Comparison of ENCODE assay signal across 12 cellular contexts in the genomic region with DNA sequence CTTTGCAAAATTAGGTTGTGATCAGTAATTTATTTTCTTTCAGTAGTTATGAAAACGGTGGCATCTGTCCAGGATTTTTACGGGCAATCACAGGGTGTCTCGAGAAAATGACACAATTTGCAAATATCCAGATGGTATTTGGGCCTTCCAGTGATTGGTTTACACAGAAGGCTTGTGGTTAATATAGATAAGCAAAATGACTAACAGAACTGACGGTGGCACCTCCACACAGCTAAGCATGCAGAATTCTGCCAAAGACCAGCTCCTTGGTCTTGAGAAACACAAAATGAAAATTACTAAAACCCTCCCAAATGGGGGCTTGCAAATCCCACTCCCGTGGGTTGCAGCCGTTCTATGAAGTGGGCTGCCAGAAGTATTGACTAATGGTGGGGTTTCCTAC. TPM values are rescaled to one million over a fixed set of nuclear protein-coding genes. Genes with fewer than 3 reads are reported as not detected.
DNase-seq lines count a peak whose midpoint lies in the region; ATAC-seq and TF ChIP-seq lines count a peak whose summit lies in the region.
"Had no signal": no experiment of that assay in that cellular context is flagged by ENCODE, and none has a peak within 500 bp of the region (broad histone marks: within the 10 kb centered on the region; RNA-seq: fewer than 3 reads in every experiment).

No MANE protein-coding gene starts in this region.

- H3K36me3 ChIP-seq in H7 (replicated peaks; ENCODE audit: control insufficient read depth, insufficient read depth, low read length) = no peaks in the 10 kb centered on the region
- H3K36me3 ChIP-seq: HAP-1 had no signal

- H3K4me3 Mint-ChIP-seq in activated CD4-positive, alpha-beta T cell treated with anti-CD3 and anti-CD28 coated beads for 36 hours = no peak overlapping the region
- H3K4me3 Mint-ChIP-seq in T-helper 2 cell treated with Interferon-gamma antibody and Interleukin-4, amounts not matched to agents 5 μg/mL and 100 μg/mL, for 36 hours = peak overlapping the region; percentile 55
- H3K4me3 Mint-ChIP-seq in stimulated activated effector memory CD8-positive, alpha-beta T cell treated with anti-CD3 and anti-CD28 coated beads, Interleukin-12 subunit alpha, Interleukin-12 subunit beta, amount 100 ng/mL, for 72 hours = peak overlapping the region; percentile 84
- H3K4me3 Mint-ChIP-seq: naive B cell had no signal

- intact Hi-C loops in activated CD4-positive, alpha-beta T cell treated with anti-CD3 and anti-CD28 coated beads for 36 hours (cut with DNase I, micrococcal nuclease) = no loop called here

- ATAC-seq in activated CD4-positive, alpha-beta T cell treated with anti-CD3 and anti-CD28 coated beads for 36 hours = no peak
- ATAC-seq in stimulated activated effector memory CD8-positive, alpha-beta T cell treated with anti-CD3 and anti-CD28 coated beads, Interleukin-12 subunit alpha, Interleukin-12 subunit beta, amount 100 ng/mL, for 72 hours = peak; percentile 73

- TF ChIP-seq CTCF in GM10248 (IDR thresholded peaks at IDR 0.05; ENCODE audit: control extremely low read depth, extremely low read depth, low read depth, missing control alignments) = no peak

- H3K4me3 ChIP-seq in H7 (ENCODE audit: insufficient read depth, low read depth, low read length) = no peak overlapping the region
- H3K4me3 ChIP-seq: HAP-1 had no signal

- H3K36me3 Mint-ChIP-seq in activated CD4-positive, alpha-beta T cell treated with anti-CD3 and anti-CD28 coated beads for 36 hours (ENCODE audit: low read depth) = peaks cover 16% of the 10 kb centered on the region
- H3K36me3 Mint-ChIP-seq in T-helper 2 cell treated with Interferon-gamma antibody and Interleukin-4, amounts not matched to agents 5 μg/mL and 100 μg/mL, for 36 hours (ENCODE audit: low read depth) = peaks cover 56% of the 10 kb centered on the region
- H3K36me3 Mint-ChIP-seq in stimulated activated effector memory CD8-positive, alpha-beta T cell treated with anti-CD3 and anti-CD28 coated beads, Interleukin-12 subunit alpha, Interleukin-12 subunit beta, amount 100 ng/mL, for 72 hours = peaks cover 16% of the 10 kb centered on the region
- H3K36me3 Mint-ChIP-seq: naive B cell had no signal

- H3K4me1 Mint-ChIP-seq in activated CD4-positive, alpha-beta T cell treated with anti-CD3 and anti-CD28 coated beads for 36 hours = peaks cover 67% of the 10 kb centered on the region
- peaks cover 62% of the 10 kb centered on the region for H3K4me1 Mint-ChIP-seq in T-helper 2 cell treated with Interferon-gamma antibody and Interleukin-4, amounts not matched to agents 5 μg/mL and 100 μg/mL, for 36 hours (ENCODE audit: low read depth)
- H3K4me1 Mint-ChIP-seq in stimulated activated effector memory CD8-positive, alpha-beta T cell treated with anti-CD3 and anti-CD28 coated beads, Interleukin-12 subunit alpha, Interleukin-12 subunit beta, amount 100 ng/mL, for 72 hours = peaks cover 74% of the 10 kb centered on the region

- H3K27ac Mint-ChIP-seq in activated CD4-positive, alpha-beta T cell treated with anti-CD3 and anti-CD28 coated beads for 36 hours = peak overlapping the region; percentile 75
- H3K27ac Mint-ChIP-seq in T-helper 2 cell treated with Interferon-gamma antibody and Interleukin-4, amounts not matched to agents 5 μg/mL and 100 μg/mL, for 36 hours = peak overlapping the region; percentile 57
- peak overlapping the region; percentile 87 for H3K27ac Mint-ChIP-seq in stimulated activated effector memory CD8-positive, alpha-beta T cell treated with anti-CD3 and anti-CD28 coated beads, Interleukin-12 subunit alpha, Interleukin-12 subunit beta, amount 100 ng/mL, for 72 hours
- H3K27ac Mint-ChIP-seq: naive B cell had no signal

- CTCF ChIA-PET in activated CD4-positive, alpha-beta T cell treated with anti-CD3 and anti-CD28 coated beads for 36 hours (lab: Charles Lee) = interaction anchor here (1.1 to 11.5 kb wide), 4 partner anchors 11 to 192 kb away, joined by 4 to 270 read pairs (median 65); no protein-coding TSS in a partner anchor
- CTCF ChIA-PET in GM10248 (lab: Yijun Ruan, JAX) = interaction anchor here (10.9 to 13.5 kb wide), 4 partner anchors 11 to 192 kb away, joined by 111 to 293 read pairs (median 194); no protein-coding TSS in a partner anchor

- peaks cover 7% of the 10 kb centered on the region for H3K27me3 ChIP-seq in H7 (ENCODE audit: control insufficient read depth, insufficient read depth, low read length)

- POLR2A ChIA-PET in activated CD4-positive, alpha-beta T cell treated with anti-CD3 and anti-CD28 coated beads for 36 hours (lab: Charles Lee) = interaction anchor here (0.7 kb wide), 1 partner anchor 68 kb away, joined by 3 read pairs; no protein-coding TSS in a partner anchor
- POLR2A ChIA-PET in GM10248 (lab: Yijun Ruan, JAX) = no interaction called here

- peaks cover 2% of the 10 kb centered on the region for H3K9me3 Mint-ChIP-seq in activated CD4-positive, alpha-beta T cell treated with anti-CD3 and anti-CD28 coated beads for 36 hours (ENCODE audit: low read depth)
- H3K9me3 Mint-ChIP-seq in T-helper 2 cell treated with Interferon-gamma antibody and Interleukin-4, amounts not matched to agents 5 μg/mL and 100 μg/mL, for 36 hours = peaks cover 3% of the 10 kb centered on the region
- no peaks in the 10 kb centered on the region for H3K9me3 Mint-ChIP-seq in stimulated activated effector memory CD8-positive, alpha-beta T cell treated with anti-CD3 and anti-CD28 coated beads, Interleukin-12 subunit alpha, Interleukin-12 subunit beta, amount 100 ng/mL, for 72 hours
- H3K9me3 Mint-ChIP-seq: naive B cell had no signal

- peak; percentile 37 for DNase-seq in activated CD4-positive, alpha-beta T cell treated with anti-CD3 and anti-CD28 coated beads for 36 hours
- DNase-seq in activated CD4-positive, alpha-beta T cell treated with anti-CD3 and anti-CD28 coated beads for 48 hours = no peak
- no peak for DNase-seq in T-helper 2 cell treated with Interferon-gamma antibody and Interleukin-4, amounts not matched to agents 5 μg/mL and 100 μg/mL, for 36 hours (ENCODE audit: low spot score)
- peak; percentile 14 for DNase-seq in effector CD4-positive, alpha-beta T cell
- no peak for DNase-seq in stimulated activated effector memory CD8-positive, alpha-beta T cell treated with anti-CD3 and anti-CD28 coated beads, Interleukin-12 subunit alpha, Interleukin-12 subunit beta, amount 100 ng/mL, for 72 hours (ENCODE audit: low spot score in 2 of 2)
- no peak for DNase-seq in GM10248 (ENCODE audit: extremely low spot score)
- no peak for DNase-seq in H7
- no peak for DNase-seq in NCI-H1417 treated with DMSO at 0.1 percent for 48 hours (lab: John Stamatoyannopoulos, UW)
- DNase-seq: foreskin melanocyte, KG1, naive B cell had no signal

- no peaks in the 10 kb centered on the region for H3K27me3 Mint-ChIP-seq in activated CD4-positive, alpha-beta T cell treated with anti-CD3 and anti-CD28 coated beads for 36 hours
- no peaks in the 10 kb centered on the region for H3K27me3 Mint-ChIP-seq in T-helper 2 cell treated with Interferon-gamma antibody and Interleukin-4, amounts not matched to agents 5 μg/mL and 100 μg/mL, for 36 hours (ENCODE audit: low read depth)
- H3K27me3 Mint-ChIP-seq: naive B cell had no signal

RNA-seq across cellular contexts. Expression of a gene that starts 5.5 kb away (rescaled TPM):
- total RNA-seq in activated CD4-positive, alpha-beta T cell treated with anti-CD3 and anti-CD28 coated beads for 36 hours = 10 to 100 TPM; 34.4 to 38.3 TPM
- total RNA-seq in H7 (2014; rRNA removed; shearing (Covaris generic)) = 3.6 and 3.8 TPM in 2 replicates

Comparison
In these comparisons a context has a peak if more than half of its experiments do, and no peak if none do; other contexts are left out.
1. DNase-seq: peak in activated CD4-positive, alpha-beta T cell treated with anti-CD3 and anti-CD28 coated beads for 36 hours (single experiment) and effector CD4-positive, alpha-beta T cell (single experiment); none in activated CD4-positive, alpha-beta T cell treated with anti-CD3 and anti-CD28 coated beads for 48 hours (single experiment), T-helper 2 cell treated with Interferon-gamma antibody and Interleukin-4, amounts not matched to agents 5 μg/mL and 100 μg/mL, for 36 hours (single experiment), stimulated activated effector memory CD8-positive, alpha-beta T cell treated with anti-CD3 and anti-CD28 coated beads, Interleukin-12 subunit alpha, Interleukin-12 subunit beta, amount 100 ng/mL, for 72 hours (0 of 2), GM10248 (single experiment), H7 (single experiment) and NCI-H1417 treated with DMSO at 0.1 percent for 48 hours (single experiment).
2. Peak in every context shown above with its lines, with median percentiles within 50 percentile points of each other: H3K27ac Mint-ChIP-seq.